ENCODE assay signal across 8 cellular contexts in genomic region chr11:119085523-119085878, GRCh38. TPM values are rescaled to one million over a fixed set of nuclear protein-coding genes. Genes with fewer than 3 reads are reported as not detected.
DNase-seq lines count a peak whose midpoint lies in the region; ATAC-seq and TF ChIP-seq lines count a peak whose summit lies in the region.

No MANE protein-coding gene starts in this region.

- H3K36me3 ChIP-seq in MM.1S (replicated peaks; ENCODE audit: insufficient read depth, low read length) (no peaks in the 10 kb centered on the region), mesendoderm (ENCODE audit: control insufficient read depth, insufficient read depth, low read length) (peaks cover 4% of the 10 kb centered on the region), thoracic aorta (peaks cover 12% of the 10 kb centered on the region)

- H3K4me2 ChIP-seq in MM.1S (ENCODE audit: low read depth, low read length) (peak overlapping the region; percentile 96), mesendoderm (ENCODE audit: low read length) (peak overlapping the region; percentile 30)

- H3K4me1 ChIP-seq in MM.1S (ENCODE audit: low read length) (peaks cover 20% of the 10 kb centered on the region), mesendoderm (ENCODE audit: control insufficient read depth, low read depth, low read length) (peaks cover 5% of the 10 kb centered on the region), thoracic aorta (ENCODE audit: control insufficient read depth in 1 of 2, low read depth in 2 of 2) (peaks cover 5 to 15% of the 10 kb centered on the region in 2 donors)

- H2BK5ac ChIP-seq in mesendoderm (ENCODE audit: low read length), result no peak overlapping the region

- no peak overlapping the region for H2BK15ac ChIP-seq in mesendoderm (replicated peaks; ENCODE audit: low read depth)

- peak overlapping the region; percentile 72 for H2AFZ ChIP-seq in MM.1S (ENCODE audit: low read length)

- H3K9me3 ChIP-seq in MM.1S (replicated peaks; ENCODE audit: insufficient read depth, low read length) (no peaks in the 10 kb centered on the region), thoracic aorta (no peaks in the 10 kb centered on the region)

- no peak overlapping the region for H3K18ac ChIP-seq in mesendoderm (ENCODE audit: low read length)

- H3K79me1 ChIP-seq in mesendoderm (ENCODE audit: low read length), result peaks cover 6% of the 10 kb centered on the region

- CTCF ChIA-PET in activated naive CD4-positive, alpha-beta T cell treated with anti-CD3 and anti-CD28 coated beads for 36 hours (lab: Charles Lee), result interaction anchor here (0.8 to 2.1 kb wide), 6 partner anchors 9 to 236 kb away, joined by 3 to 8 read pairs (median 4); partner anchors contain the start of gene VPS11
- CTCF ChIA-PET in MCF 10A (lab: Yijun Ruan, JAX), result interaction anchor here (0.8 to 2.9 kb wide), 3 partner anchors 9 to 56 kb away, joined by 5 to 19 read pairs (median 5); a partner anchor contains a TSS

- no peak overlapping the region for H3K4ac ChIP-seq in mesendoderm (ENCODE audit: low read depth, low read length)

- H4K20me1 ChIP-seq in MM.1S (ENCODE audit: insufficient read depth, low read length), result no peaks in the 10 kb centered on the region

- H3K9ac ChIP-seq in MM.1S (ENCODE audit: low read length) (peak overlapping the region; percentile 96), mesendoderm (ENCODE audit: low read length) (peak overlapping the region; percentile 83)

- no peaks in the 10 kb centered on the region for H3K9me3 Mint-ChIP-seq in activated naive CD4-positive, alpha-beta T cell treated with anti-CD3 and anti-CD28 coated beads for 36 hours
- H3K9me3 Mint-ChIP-seq in MCF 10A (ENCODE audit: unreplicated experiment), result no peaks in the 10 kb centered on the region

- WGBS in mesendoderm (ENCODE audit: extremely low coverage, insufficient coverage, low lambda C conversion rate), result no CpG with 5 or more reads among the region's 10 CpGs

- H4K8ac ChIP-seq in mesendoderm (ENCODE audit: low read depth, low read length), result no peak overlapping the region

- H3K27ac ChIP-seq in MM.1S (ENCODE audit: low read length) (peak overlapping the region; percentile 86; the same call in 1 of the 2 replicates), mesendoderm (ENCODE audit: low read depth, low read length) (no peak overlapping the region), thoracic aorta (peak overlapping the region; percentile 80 to 89)

- H2AK5ac ChIP-seq in mesendoderm (ENCODE audit: low read length), result no peak overlapping the region

- H3F3A ChIP-seq in MM.1S (ENCODE audit: insufficient read depth, low read length), result 0 out of 2 replicates have a peak, but pooled peaks cover 6% of the 10 kb centered on the region

- H2BK120ac ChIP-seq in mesendoderm (ENCODE audit: low read depth, low read length), result no peak overlapping the region

- H3K4me3 Mint-ChIP-seq in activated naive CD4-positive, alpha-beta T cell treated with anti-CD3 and anti-CD28 coated beads for 36 hours, result peak overlapping the region; percentile 98
- H3K4me3 Mint-ChIP-seq in MCF 10A (ENCODE audit: unreplicated experiment), result peak overlapping the region; percentile 94

- POLR2A ChIA-PET in MCF 10A (lab: Yijun Ruan, JAX), result interaction anchor here (0.6 to 4.2 kb wide), 18 partner anchors 10 to 271 kb away, joined by 3 to 59 read pairs (median 5); partner anchors contain the start of genes C2CD2L, CBL, DPAGT1 and HINFP

- peaks cover 5% of the 10 kb centered on the region for H3K36me3 Mint-ChIP-seq in activated naive CD4-positive, alpha-beta T cell treated with anti-CD3 and anti-CD28 coated beads for 36 hours (ENCODE audit: low read depth)
- H3K36me3 Mint-ChIP-seq in MCF 10A (ENCODE audit: insufficient read depth, unreplicated experiment), result peaks cover 29% of the 10 kb centered on the region

- peak; percentile 48 for DNase-seq in activated naive CD4-positive, alpha-beta T cell treated with anti-CD3 and anti-CD28 coated beads for 36 hours
- DNase-seq in activated naive CD4-positive, alpha-beta T cell (lab: John Stamatoyannopoulos, UW), result no peak
- no peak for DNase-seq in MM.1S
- DNase-seq in MCF 10A (ENCODE audit: unreplicated experiment), result no peak
- DNase-seq in mesendoderm, result no peak
- no peak for DNase-seq in thoracic aorta (ENCODE audit: low spot score)
- no peak for DNase-seq in SIG-M5 treated with dmso at 0.1 percent for 504 hours (lab: John Stamatoyannopoulos, UW; ENCODE audit: unreplicated experiment)

- H3K56ac ChIP-seq in mesendoderm (ENCODE audit: low read length), result peak overlapping the region; percentile 91

- no peak overlapping the region for H3K23ac ChIP-seq in mesendoderm (ENCODE audit: low read length)

- intact Hi-C loops in activated naive CD4-positive, alpha-beta T cell treated with anti-CD3 and anti-CD28 coated beads for 36 hours (cut with micrococcal nuclease), result loop anchor here (1.0 to 2.0 kb wide), 4 partner anchors 10 to 22 kb away; partner anchors contain the start of genes C2CD2L, DPAGT1 and VPS11
- intact Hi-C loops in MCF 10A (cut with micrococcal nuclease), result no loop called here

- peaks cover 21% of the 10 kb centered on the region for H3K4me1 Mint-ChIP-seq in activated naive CD4-positive, alpha-beta T cell treated with anti-CD3 and anti-CD28 coated beads for 36 hours (ENCODE audit: low read depth)
- H3K4me1 Mint-ChIP-seq in MCF 10A (ENCODE audit: insufficient read depth, unreplicated experiment), result peaks cover 10% of the 10 kb centered on the region

- ATAC-seq in thoracic aorta (ENCODE audit: insufficient number of reproducible peaks, low FRiP score, low read depth) (no peak), HG03039 (IDR thresholded peaks at IDR 0.05; ENCODE audit: unreplicated experiment) (no peak)

- TSS peak; percentile 76 for BruUV-seq in MCF 10A (replicated peaks; lab: Mats Ljungman, UMichigan)

- H3K27me3 Mint-ChIP-seq in activated naive CD4-positive, alpha-beta T cell treated with anti-CD3 and anti-CD28 coated beads for 36 hours (ENCODE audit: low read depth), result no peaks in the 10 kb centered on the region
- H3K27me3 Mint-ChIP-seq in MCF 10A (ENCODE audit: insufficient read depth, unreplicated experiment), result no peaks in the 10 kb centered on the region

- no peak for TF ChIP-seq CTCF in MM.1S (IDR thresholded peaks at IDR 0.05; ENCODE audit: low read length)
- TF ChIP-seq CTCF in MCF 10A (IDR thresholded peaks at IDR 0.05; ENCODE audit: unreplicated experiment), result no peak
- TF ChIP-seq CTCF in thoracic aorta (IDR thresholded peaks at IDR 0.05), result no peak

- H3K4me3 ChIP-seq in MM.1S (ENCODE audit: low read length) (peak overlapping the region; percentile 87), mesendoderm (ENCODE audit: low read length) (peak overlapping the region; percentile 67), thoracic aorta (peak overlapping the region; percentile 94)

- H3K9me2 ChIP-seq in MM.1S (replicated peaks; ENCODE audit: insufficient read depth, low read length), result no peaks in the 10 kb centered on the region

- H3K79me2 ChIP-seq in MM.1S (ENCODE audit: low read length), result peaks cover 27% of the 10 kb centered on the region
- peaks cover 7% of the 10 kb centered on the region for H3K79me2 ChIP-seq in mesendoderm (ENCODE audit: control insufficient read depth, insufficient read depth, low read length)

- peak overlapping the region; percentile 96 for H3K27ac Mint-ChIP-seq in activated naive CD4-positive, alpha-beta T cell treated with anti-CD3 and anti-CD28 coated beads for 36 hours
- peak overlapping the region; percentile 81 for H3K27ac Mint-ChIP-seq in MCF 10A (ENCODE audit: low read depth, unreplicated experiment)

- H4K5ac ChIP-seq in mesendoderm (ENCODE audit: low read length), result no peak overlapping the region

- H3K27me3 ChIP-seq in MM.1S (replicated peaks; ENCODE audit: insufficient read depth, low read length), result no peaks in the 10 kb centered on the region
- no peaks in the 10 kb centered on the region for H3K27me3 ChIP-seq in mesendoderm (ENCODE audit: insufficient read depth, low read length, poor library complexity)
- no peaks in the 10 kb centered on the region for H3K27me3 ChIP-seq in thoracic aorta (replicated peaks; ENCODE audit: insufficient read depth)

RNA-seq across cellular contexts. Expression of gene HMBS, which starts 0.8 kb away (rescaled TPM):
- 10 to 100 TPM; 27.9 to 29.4 TPM for total RNA-seq in activated naive CD4-positive, alpha-beta T cell treated with anti-CD3 and anti-CD28 coated beads for 36 hours
- total RNA-seq in MCF 10A (2022), result 38.4 and 51.3 TPM in 2 replicates
- 40.0 TPM for polyA plus RNA-seq in mesendoderm (2013, experiment 1 of 2)
- 37.8 TPM for polyA plus RNA-seq in mesendoderm (2013, experiment 2 of 2)
- 10 to 100 TPM in 1 of 2 donors, 1 to 10 TPM in 1; 5.7 to 27.2 TPM for total RNA-seq in thoracic aorta

RNA-seq across cellular contexts. Expression of gene DPAGT1, which starts 16.2 kb away (rescaled TPM):
- 10 to 100 TPM; 52.2 to 53.1 TPM for total RNA-seq in activated naive CD4-positive, alpha-beta T cell treated with anti-CD3 and anti-CD28 coated beads for 36 hours
- total RNA-seq in MCF 10A (2022) (55.6 and 58.8 TPM in 2 replicates), thoracic aorta (10 to 100 TPM; 21.4 to 44.3 TPM)
- 41.4 TPM for polyA plus RNA-seq in mesendoderm (2013, experiment 1 of 2)
- 40.9 TPM for polyA plus RNA-seq in mesendoderm (2013, experiment 2 of 2)

RNA-seq across cellular contexts. Expression of gene VPS11, which starts 17.9 kb away (rescaled TPM):
- total RNA-seq in activated naive CD4-positive, alpha-beta T cell treated with anti-CD3 and anti-CD28 coated beads for 36 hours, result 10 to 100 TPM; 16.9 to 19.5 TPM
- total RNA-seq in MCF 10A (2022), result 16.2 and 21.8 TPM in 2 replicates
- polyA plus RNA-seq in mesendoderm (2013, experiment 1 of 2), result 14.4 TPM
- 13.2 TPM for polyA plus RNA-seq in mesendoderm (2013, experiment 2 of 2)
- total RNA-seq in thoracic aorta, result 10 to 100 TPM; 32.0 to 35.3 TPM

RNA-seq across cellular contexts. Expression of gene C2CD2L, which starts 21.6 kb away (rescaled TPM):
- total RNA-seq in activated naive CD4-positive, alpha-beta T cell treated with anti-CD3 and anti-CD28 coated beads for 36 hours, result 10 to 100 TPM; 20.1 to 20.8 TPM
- 13.5 and 15.4 TPM in 2 replicates for total RNA-seq in MCF 10A (2022)
- polyA plus RNA-seq in mesendoderm (2013, experiment 1 of 2), result 2.1 TPM
- polyA plus RNA-seq in mesendoderm (2013, experiment 2 of 2), result 2.0 TPM
- total RNA-seq in thoracic aorta, result 10 to 100 TPM; 10.0 to 13.4 TPM

RNA-seq across cellular contexts. Expression of gene HYOU1, which starts 28.5 kb away (rescaled TPM):
- total RNA-seq in activated naive CD4-positive, alpha-beta T cell treated with anti-CD3 and anti-CD28 coated beads for 36 hours, result 100 to 1,000 TPM; 108 to 116 TPM
- total RNA-seq in MCF 10A (2022), result 398 and 664 TPM in 2 replicates
- 139 TPM for polyA plus RNA-seq in mesendoderm (2013, experiment 1 of 2)
- polyA plus RNA-seq in mesendoderm (2013, experiment 2 of 2), result 134 TPM
- total RNA-seq in thoracic aorta, result 100 to 1,000 TPM in 1 of 2 donors, 10 to 100 TPM in 1; 94.1 to 140 TPM
